In the genomic region with DNA sequence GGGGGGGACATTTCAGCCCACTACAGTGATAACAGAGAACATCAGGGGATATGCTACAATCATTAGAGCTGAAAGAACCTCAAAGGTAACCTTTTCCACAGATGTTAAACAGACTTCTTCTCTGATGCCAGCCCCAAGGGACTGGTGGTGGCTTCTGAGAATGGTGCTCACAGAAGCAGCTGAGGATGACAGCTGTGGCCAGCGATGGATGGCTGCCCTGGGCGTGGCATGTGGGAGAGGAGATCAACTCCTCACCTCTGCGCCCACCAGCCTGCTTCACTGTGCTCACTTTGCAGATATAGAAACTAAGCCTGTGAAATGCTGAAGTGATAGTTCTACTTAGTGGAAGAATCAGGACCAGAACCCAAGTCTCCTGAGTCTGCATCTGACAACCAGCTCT, we compare ENCODE assay signal across 8 cellular contexts. TPM values are rescaled to one million over a fixed set of nuclear protein-coding genes. Genes with fewer than 3 reads are reported as not detected.
A peak's percentile ranks its signal among the peaks of the same experiment; 100 is the strongest.
DNase-seq lines count a peak whose midpoint lies in the region; ATAC-seq and TF ChIP-seq lines count a peak whose summit lies in the region.

No MANE protein-coding gene starts in this region.

- H3K27me3 Mint-ChIP-seq in WTC11 (ENCODE audit: low read depth), result no peaks in the 10 kb centered on the region

- no peaks in the 10 kb centered on the region for H3K36me3 ChIP-seq in suprapubic skin

- no peak for TF ChIP-seq POLR2A in suprapubic skin (IDR thresholded peaks at IDR 0.05)

- H3K9me3 Mint-ChIP-seq in WTC11, result peaks cover 6% of the 10 kb centered on the region

- ATAC-seq in GM19397 (IDR thresholded peaks at IDR 0.05; ENCODE audit: unreplicated experiment), result peak; percentile 93
- peak; percentile 85 for ATAC-seq in HG03060 (IDR thresholded peaks at IDR 0.05; ENCODE audit: low read depth, unreplicated experiment)
- ATAC-seq in WTC11, result no peak

- POLR2A ChIA-PET in GM10248 (lab: Yijun Ruan, JAX), result no interaction called here
- POLR2A ChIA-PET in WTC11 (lab: Charles Lee), result no interaction called here

- H3K27ac ChIP-seq in suprapubic skin, result no peak overlapping the region

- H3K36me3 Mint-ChIP-seq in WTC11, result peaks cover 27% of the 10 kb centered on the region

- H3K4me1 ChIP-seq in suprapubic skin, result peaks cover 31% of the 10 kb centered on the region

- TF ChIP-seq EP300 in suprapubic skin (IDR thresholded peaks at IDR 0.05), result no peak

- peak; percentile 54 for DNase-seq in GM10248 (ENCODE audit: extremely low spot score)
- no peak for DNase-seq in WTC11 (ENCODE audit: low spot score)
- no peak for DNase-seq in NK-92 treated with Interleukin-12 subunit alpha and Interleukin-12 subunit beta, amount 100 ng/mL, for 24 hours (lab: John Stamatoyannopoulos, UW)
- DNase-seq in anterior cingulate cortex (lab: John Stamatoyannopoulos, UW), result no peak
- DNase-seq in NCI-H2107 (lab: John Stamatoyannopoulos, UW), result no peak
- DNase-seq in suprapubic skin (ENCODE audit: low spot score in 2 of 2), result no peak

- no peaks in the 10 kb centered on the region for H3K27me3 ChIP-seq in suprapubic skin

- 72% methylated on average over 3 of the region's 3 CpGs for WGBS in suprapubic skin

- no peaks in the 10 kb centered on the region for H3K9me3 ChIP-seq in suprapubic skin

- TF ChIP-seq CTCF in GM10248 (IDR thresholded peaks at IDR 0.05; ENCODE audit: control extremely low read depth, extremely low read depth, low read depth, missing control alignments) (no peak), WTC11 (IDR thresholded peaks at IDR 0.05) (no peak), suprapubic skin (IDR thresholded peaks at IDR 0.05) (no peak)

- peaks cover 78% of the 10 kb centered on the region for H3K4me1 Mint-ChIP-seq in WTC11

- CTCF ChIA-PET in GM10248 (lab: Yijun Ruan, JAX), result interaction anchor here (0.7 to 2.8 kb wide), 6 partner anchors 11 to 206 kb away, joined by 3 to 10 read pairs (median 3); no protein-coding TSS in a partner anchor
- CTCF ChIA-PET in WTC11 (lab: Charles Lee), result no interaction called here

- H3K27ac Mint-ChIP-seq in WTC11, result 0 out of 2 replicates have a peak overlapping the region, but pooled peaks have one; percentile 1

- H3K4me3 Mint-ChIP-seq in WTC11, result no peak overlapping the region

- H3K4me3 ChIP-seq in suprapubic skin, result no peak overlapping the region

TF ChIP-seq in WTC11, 78 proteins besides CTCF, POLR2A, EP300 and RAD21 (continues in another document):
- TF ChIP-seq RELA (CRISPR knock-in tag; IDR thresholded peaks at IDR 0.05; ENCODE audit: borderline replicate concordance) (no peak), ZNF396 (CRISPR knock-in tag; IDR thresholded peaks at IDR 0.05; ENCODE audit: borderline replicate concordance) (no peak), STAT6 (CRISPR knock-in tag; conservative IDR thresholded peaks at IDR 0.05; ENCODE audit: low read depth) (no peak), ZNF281 (CRISPR knock-in tag; IDR thresholded peaks at IDR 0.05) (no peak), ZNF425 (CRISPR knock-in tag; conservative IDR thresholded peaks at IDR 0.05) (no peak), TCF7 (CRISPR knock-in tag; IDR thresholded peaks at IDR 0.05; ENCODE audit: low read depth) (no peak), FOXJ3 (CRISPR knock-in tag; IDR thresholded peaks at IDR 0.05; ENCODE audit: borderline replicate concordance) (no peak)
- TF ChIP-seq, protein P1, sequence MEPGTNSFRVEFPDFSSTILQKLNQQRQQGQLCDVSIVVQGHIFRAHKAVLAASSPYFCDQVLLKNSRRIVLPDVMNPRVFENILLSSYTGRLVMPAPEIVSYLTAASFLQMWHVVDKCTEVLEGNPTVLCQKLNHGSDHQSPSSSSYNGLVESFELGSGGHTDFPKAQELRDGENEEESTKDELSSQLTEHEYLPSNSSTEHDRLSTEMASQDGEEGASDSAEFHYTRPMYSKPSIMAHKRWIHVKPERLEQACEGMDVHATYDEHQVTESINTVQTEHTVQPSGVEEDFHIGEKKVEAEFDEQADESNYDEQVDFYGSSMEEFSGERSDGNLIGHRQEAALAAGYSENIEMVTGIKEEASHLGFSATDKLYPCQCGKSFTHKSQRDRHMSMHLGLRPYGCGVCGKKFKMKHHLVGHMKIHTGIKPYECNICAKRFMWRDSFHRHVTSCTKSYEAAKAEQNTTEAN (CRISPR knock-in tag; IDR thresholded peaks at IDR 0.05), result no peak

RNA-seq across cellular contexts. Expression of gene FOXN3, which starts 33.0 kb away (rescaled TPM):
- total RNA-seq in WTC11 (2021) (143 to 170 TPM (median 147 TPM) in 3 replicates), suprapubic skin (100 to 1,000 TPM; 117 to 272 (median 172) TPM)
